In the genomic region with DNA sequence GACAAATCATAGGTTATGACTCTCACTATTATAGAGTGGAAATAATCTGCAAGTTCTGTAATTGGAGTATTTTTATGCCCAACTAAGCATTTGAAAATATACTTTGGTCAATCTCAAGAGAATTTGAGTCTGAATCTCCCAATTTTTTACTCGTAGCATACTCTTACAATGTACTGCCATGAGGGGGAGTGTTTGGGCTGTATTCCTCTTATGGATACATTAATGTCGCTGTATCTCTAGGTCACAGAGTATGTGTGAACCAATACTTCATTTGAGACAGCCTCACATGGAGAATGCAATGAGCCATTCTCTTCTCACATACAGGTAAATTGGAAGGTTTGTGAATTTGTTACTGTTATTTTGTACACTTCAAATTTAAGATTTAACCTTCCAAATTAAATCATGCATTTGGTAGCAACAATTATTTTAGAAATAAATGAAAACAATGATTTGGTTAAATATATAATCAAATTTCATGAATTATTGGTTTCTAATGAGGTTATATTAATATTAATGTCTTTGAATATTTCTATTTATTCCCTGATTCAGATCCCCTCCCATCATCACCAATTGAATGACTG, we compare ENCODE assay signal across 8 cellular contexts. TPM values are rescaled to one million over a fixed set of nuclear protein-coding genes. Genes with fewer than 3 reads are reported as not detected.
DNase-seq lines count a peak whose midpoint lies in the region; TF ChIP-seq lines count a peak whose summit lies in the region.

No MANE protein-coding gene starts in this region.

- no peak overlapping the region for H3K18ac ChIP-seq in mesendoderm (ENCODE audit: low read length)

- H2BK120ac ChIP-seq in mesendoderm (ENCODE audit: low read depth, low read length), result no peak overlapping the region

- H2BK5ac ChIP-seq in mesendoderm (ENCODE audit: low read length), result no peak overlapping the region

- no peak overlapping the region for H3K4me2 ChIP-seq in mesendoderm (ENCODE audit: low read length)

- H3K27me3 ChIP-seq in mesendoderm (ENCODE audit: insufficient read depth, low read length, poor library complexity), result no peaks in the 10 kb centered on the region

- no peaks in the 10 kb centered on the region for H3K79me2 ChIP-seq in mesendoderm (ENCODE audit: control insufficient read depth, insufficient read depth, low read length)

- no peak overlapping the region for H2AK5ac ChIP-seq in mesendoderm (ENCODE audit: low read length)

- no peaks in the 10 kb centered on the region for H3K4me1 ChIP-seq in mesendoderm (ENCODE audit: control insufficient read depth, low read depth, low read length)

- H3K4me3 Mint-ChIP-seq in HFFc6, result no peak overlapping the region

- no peak overlapping the region for H3K4ac ChIP-seq in mesendoderm (ENCODE audit: low read depth, low read length)

- no CpG with 5 or more reads among the region's 2 CpGs for WGBS in mesendoderm (ENCODE audit: extremely low coverage, insufficient coverage, low lambda C conversion rate)

- H3K27me3 Mint-ChIP-seq in HFFc6 (ENCODE audit: insufficient read depth), result peaks cover 10% of the 10 kb centered on the region

- H3K4me3 ChIP-seq in mesendoderm (ENCODE audit: low read length), result no peak overlapping the region

- no peak overlapping the region for H4K5ac ChIP-seq in mesendoderm (ENCODE audit: low read length)

- H4K8ac ChIP-seq in mesendoderm (ENCODE audit: low read depth, low read length), result no peak overlapping the region

- no peak overlapping the region for H3K27ac ChIP-seq in mesendoderm (ENCODE audit: low read depth, low read length)

- no peaks in the 10 kb centered on the region for H3K36me3 ChIP-seq in mesendoderm (ENCODE audit: control insufficient read depth, insufficient read depth, low read length)

- H3K9ac ChIP-seq in mesendoderm (ENCODE audit: low read length), result no peak overlapping the region

- no peak overlapping the region for H3K23ac ChIP-seq in mesendoderm (ENCODE audit: low read length)

- peak; percentile 41 for DNase-seq in AG08395 (ENCODE audit: low spot score)
- peak; percentile 59 for DNase-seq in HFFc6
- DNase-seq in M059J (ENCODE audit: low read depth), result peak; percentile 72
- peak; percentile 88 for DNase-seq in SIG-M5 treated with dmso at 0.1 percent for 504 hours (lab: John Stamatoyannopoulos, UW; ENCODE audit: unreplicated experiment)
- peak; percentile 72 to 76 for DNase-seq in dermis microvascular lymphatic vessel endothelial cell (ENCODE audit: low read depth in 2 of 2)
- DNase-seq in mesendoderm, result peak; percentile 77
- DNase-seq in epidermal melanocyte (ENCODE audit: insufficient read length, low spot score), result no peak

- H3K9me3 Mint-ChIP-seq in HFFc6, result no peaks in the 10 kb centered on the region

- no peaks in the 10 kb centered on the region for H3K79me1 ChIP-seq in mesendoderm (ENCODE audit: low read length)

- TF ChIP-seq CTCF in GM12873 (IDR thresholded peaks at IDR 0.05; ENCODE audit: insufficient read depth, low read depth, low read length, missing control alignments) (peak; percentile 66), HFFc6 (IDR thresholded peaks at IDR 0.05) (peak; percentile 81)

- H3K56ac ChIP-seq in mesendoderm (ENCODE audit: low read length), result no peak overlapping the region

- H3K4me1 Mint-ChIP-seq in HFFc6 (ENCODE audit: low read depth), result no peaks in the 10 kb centered on the region

- no peak overlapping the region for H3K27ac Mint-ChIP-seq in HFFc6

- H2BK15ac ChIP-seq in mesendoderm (replicated peaks; ENCODE audit: low read depth), result no peak overlapping the region

- H3K36me3 Mint-ChIP-seq in HFFc6 (ENCODE audit: low read depth), result no peaks in the 10 kb centered on the region

RNA-seq across cellular contexts. Expression of a gene that starts 5.5 kb away (rescaled TPM):
- not detected for total RNA-seq in HFFc6 (2021; fragmentation: NEBNext Ultra II Directional; extraction: Animal tissue kit (Norgen Biotek cat#: 25700))
- 0.15 and 0.20 TPM in 2 replicates for total RNA-seq in M059J (2014; rRNA removed; shearing (Covaris generic))
- 3.2 and 11.8 TPM in 2 replicates for total RNA-seq in dermis microvascular lymphatic vessel endothelial cell
- 63.2 TPM for polyA plus RNA-seq in mesendoderm (2013, experiment 1 of 2)
- 64.3 TPM for polyA plus RNA-seq in mesendoderm (2013, experiment 2 of 2)

RNA-seq across cellular contexts. Expression of a gene that starts 33.4 kb away (rescaled TPM):
- not detected for total RNA-seq in HFFc6 (2021; fragmentation: NEBNext Ultra II Directional; extraction: Animal tissue kit (Norgen Biotek cat#: 25700))
- total RNA-seq in M059J (2014; rRNA removed; shearing (Covaris generic)), result not detected in 2 replicates
- under 0.01 and 0.13 TPM in 2 replicates for total RNA-seq in dermis microvascular lymphatic vessel endothelial cell
- polyA plus RNA-seq in mesendoderm (2013, experiment 1 of 2), result 0.03 TPM
- polyA plus RNA-seq in mesendoderm (2013, experiment 2 of 2), result 0.04 TPM
